ENCODE assay signal across 8 cellular contexts in genomic region chr12:45234134-45234865, GRCh38. TPM values are rescaled to one million over a fixed set of nuclear protein-coding genes. Genes with fewer than 3 reads are reported as not detected.
DNase-seq lines count a peak whose midpoint lies in the region; ATAC-seq and TF ChIP-seq lines count a peak whose summit lies in the region.

No MANE protein-coding gene starts in this region.

- BruUV-seq in PC-3 (replicated peaks; lab: Mats Ljungman, UMichigan) = no TSS peak

- H3K36me3 ChIP-seq in PC-3 (ENCODE audit: low read depth, low read length) (no peaks in the 10 kb centered on the region), uterus (no peaks in the 10 kb centered on the region), MM.1S (replicated peaks; ENCODE audit: insufficient read depth, low read length) (peaks cover 6% of the 10 kb centered on the region; the same call in 1 of the 2 replicates)

- intact Hi-C loops in PC-3 (cut with micrococcal nuclease) (loop anchor here (1.0 to 5.0 kb wide), 2 partner anchors 35 to 52 kb away; no protein-coding TSS in a partner anchor), dorsolateral prefrontal cortex (cut with DNase I) (no loop called here), uterus (cut with DNase I; ENCODE audit: low total_unique reads) (no loop called here)

- peak overlapping the region; percentile 90 for H3K27ac ChIP-seq in PC-3 (ENCODE audit: low read length)
- peak overlapping the region in 56 of 59 donors; percentile 9 to 92 (median 74) for H3K27ac ChIP-seq in dorsolateral prefrontal cortex
- peak overlapping the region; percentile 78 to 93 for H3K27ac ChIP-seq in uterus
- no peak overlapping the region for H3K27ac ChIP-seq in MM.1S (ENCODE audit: low read length)

- no peaks in the 10 kb centered on the region for H3K27me3 ChIP-seq in PC-3 (ENCODE audit: low read length)
- H3K27me3 ChIP-seq in dorsolateral prefrontal cortex = no peaks in the 10 kb centered on the region
- H3K27me3 ChIP-seq in uterus = no peaks in the 10 kb centered on the region
- no peaks in the 10 kb centered on the region for H3K27me3 ChIP-seq in MM.1S (replicated peaks; ENCODE audit: insufficient read depth, low read length)

- no peaks in the 10 kb centered on the region for H4K20me1 ChIP-seq in PC-3 (ENCODE audit: low read length)
- H4K20me1 ChIP-seq in MM.1S (ENCODE audit: insufficient read depth, low read length) = no peaks in the 10 kb centered on the region

- H3K4me2 ChIP-seq in PC-3 (ENCODE audit: low read length) (peak overlapping the region; percentile 87), MM.1S (ENCODE audit: low read depth, low read length) (no peak overlapping the region)

- no peaks in the 10 kb centered on the region for H3K9me2 ChIP-seq in PC-3 (replicated peaks; ENCODE audit: low read length)
- no peaks in the 10 kb centered on the region for H3K9me2 ChIP-seq in MM.1S (replicated peaks; ENCODE audit: insufficient read depth, low read length)

- CTCF ChIA-PET in PC-3 (lab: Charles Lee) = interaction anchor here (0.6 kb wide), 1 partner anchor 42 kb away, joined by 5 read pairs; no protein-coding TSS in a partner anchor

- H3K9ac ChIP-seq in PC-3 (ENCODE audit: low read length) (peak overlapping the region; percentile 73), MM.1S (ENCODE audit: low read length) (no peak overlapping the region)

- H2AFZ ChIP-seq in PC-3 (ENCODE audit: low read length) = no peak overlapping the region
- no peak overlapping the region for H2AFZ ChIP-seq in MM.1S (ENCODE audit: low read length)

- TF ChIP-seq CTCF in PC-3 (conservative IDR thresholded peaks at IDR 0.05; ENCODE audit: low read depth, low read length) (no peak), dorsolateral prefrontal cortex (IDR thresholded peaks at IDR 0.05 in 54 of 56, conservative IDR thresholded peaks at IDR 0.05 in 2 of 56; ENCODE audit: low read depth in 1 of 56, partially characterized antibody in 56 of 56) (no peak), uterus (IDR thresholded peaks at IDR 0.05) (no peak), MM.1S (IDR thresholded peaks at IDR 0.05; ENCODE audit: low read length) (no peak)

- no peak for TF ChIP-seq POLR2A in uterus (IDR thresholded peaks at IDR 0.05)

- H3K4me1 ChIP-seq in PC-3 (ENCODE audit: insufficient read depth, low read length) (peaks cover 54% of the 10 kb centered on the region), uterus (peaks cover 9 to 18% of the 10 kb centered on the region in 2 donors), MM.1S (ENCODE audit: low read length) (peaks cover 31% of the 10 kb centered on the region)

- DNase-seq in A172 (ENCODE audit: low spot score) (peak; percentile 96), PC-3 (peak; percentile 96), dorsolateral prefrontal cortex (no peak), lung microvascular endothelial cell (ENCODE audit: low read depth in 2 of 2) (peak; percentile 88 to 99), uterus (peak; percentile 58 to 72), MM.1S (no peak)
- no peak for DNase-seq in stimulated activated naive CD4-positive, alpha-beta T cell treated with Interleukin-2 at 50 U/mL for 16 hours (lab: John Stamatoyannopoulos, UW)

- POLR2A ChIA-PET in PC-3 (lab: Charles Lee; ENCODE audit: unreplicated experiment) = interaction anchor here (0.6 kb wide), 2 partner anchors 18 to 35 kb away, joined by 8 to 15 read pairs; partner anchors contain the start of gene ANO6

- H3K79me2 ChIP-seq in PC-3 (ENCODE audit: low read length) (peaks cover 26% of the 10 kb centered on the region), MM.1S (ENCODE audit: low read length) (peaks cover 83% of the 10 kb centered on the region)

- peak overlapping the region; percentile 59 for H3K4me3 ChIP-seq in PC-3 (ENCODE audit: low read length)
- H3K4me3 ChIP-seq in dorsolateral prefrontal cortex = peak overlapping the region in 5 of 59 donors; percentile 1 to 12 (median 10)
- no peak overlapping the region for H3K4me3 ChIP-seq in uterus
- H3K4me3 ChIP-seq in MM.1S (ENCODE audit: low read length) = no peak overlapping the region

- H3F3A ChIP-seq in PC-3 (ENCODE audit: low read length, unreplicated experiment) = peaks cover 25% of the 10 kb centered on the region
- H3F3A ChIP-seq in MM.1S (ENCODE audit: insufficient read depth, low read length) = peaks cover 4% of the 10 kb centered on the region; the same call in 1 of the 2 replicates

- H3K9me3 ChIP-seq in PC-3 (ENCODE audit: low read length) (no peaks in the 10 kb centered on the region), uterus (no peaks in the 10 kb centered on the region), MM.1S (replicated peaks; ENCODE audit: insufficient read depth, low read length) (no peaks in the 10 kb centered on the region)

- ATAC-seq in GM19023 (IDR thresholded peaks at IDR 0.05; ENCODE audit: unreplicated experiment) (peak; percentile 5), PC-3 (peak; percentile 69)

RNA-seq across cellular contexts. Expression of gene ANO6, which starts 18.4 kb away (rescaled TPM):
- total RNA-seq in A172 (2014; rRNA removed; shearing (Covaris generic)) = 99.9 and 105 TPM in 2 replicates
- 18.1 and 23.0 TPM in 2 replicates for total RNA-seq in PC-3 (2014; rRNA removed)
- 10 to 100 TPM in 119 of 120 experiments, 1 to 10 TPM in 1; 8.5 to 32.7 (median 16.5) TPM for total RNA-seq in dorsolateral prefrontal cortex
- 48.6 and 62.3 TPM in 2 replicates for total RNA-seq in lung microvascular endothelial cell
- total RNA-seq in uterus = 100 to 1,000 TPM in 1 of 4 donors, 10 to 100 TPM in 3; 53.8 to 125 (median 75.9) TPM

Comparison
In these comparisons a context has a peak if more than half of its experiments do, and no peak if none do; other contexts are left out.
1. DNase-seq: peak in A172 (single experiment), PC-3 (single experiment), lung microvascular endothelial cell (2 of 2) and uterus (2 of 2); none in dorsolateral prefrontal cortex (0 of 10), MM.1S (single experiment) and stimulated activated naive CD4-positive, alpha-beta T cell treated with Interleukin-2 at 50 U/mL for 16 hours (single experiment).